In genomic region chr6:3518356-3518841, GRCh38 we compare ENCODE assay signal across 9 cellular contexts.
DNase-seq lines count a peak whose midpoint lies in the region; ATAC-seq and TF ChIP-seq lines count a peak whose summit lies in the region.
"Had no signal": no experiment of that assay in that cellular context is flagged by ENCODE, and none has a peak within 500 bp of the region (broad histone marks: within the 10 kb centered on the region; RNA-seq: fewer than 3 reads in every experiment).

No MANE protein-coding gene starts in this region.

- no peaks in the 10 kb centered on the region for H3K36me3 ChIP-seq in stomach

- ATAC-seq in HG03045 (IDR thresholded peaks at IDR 0.05; ENCODE audit: unreplicated experiment) (no peak), HG03025 (IDR thresholded peaks at IDR 0.05; ENCODE audit: low FRiP score, unreplicated experiment) (no peak)
- ATAC-seq in stimulated activated naive CD8-positive, alpha-beta T cell treated with anti-CD3 and anti-CD28 coated beads, Interleukin-15, amount 100 ng/mL, for 72 hours: no peak

- H3K4me1 ChIP-seq in stomach: no peaks in the 10 kb centered on the region

- H3K9me3 ChIP-seq in stomach: no peaks in the 10 kb centered on the region

- H3K27ac ChIP-seq in stomach: no peak overlapping the region

- no peak for TF ChIP-seq EP300 in stomach (IDR thresholded peaks at IDR 0.05)

- H3K27me3 Mint-ChIP-seq in stimulated activated naive CD8-positive, alpha-beta T cell treated with anti-CD3 and anti-CD28 coated beads, Interleukin-15, amount 100 ng/mL, for 72 hours: peaks cover 41% of the 10 kb centered on the region

- H3K4me3 ChIP-seq in foreskin fibroblast (ENCODE audit: low read depth in 1 of 2, low read length in 2 of 2): no peak overlapping the region
- no peak overlapping the region for H3K4me3 ChIP-seq in stomach

- H3K9me3 Mint-ChIP-seq in stimulated activated naive CD8-positive, alpha-beta T cell treated with anti-CD3 and anti-CD28 coated beads, Interleukin-15, amount 100 ng/mL, for 72 hours: no peaks in the 10 kb centered on the region
- H3K9me3 Mint-ChIP-seq: activated naive CD8-positive, alpha-beta T cell treated with anti-CD3 and anti-CD28 coated beads, Interleukin-2, amount 10 ng/mL, durations not matched to agents 7 days and 5 days had no signal

- no peak overlapping the region for H3K4me3 Mint-ChIP-seq in stimulated activated naive CD8-positive, alpha-beta T cell treated with anti-CD3 and anti-CD28 coated beads, Interleukin-15, amount 100 ng/mL, for 72 hours
- H3K4me3 Mint-ChIP-seq: activated naive CD8-positive, alpha-beta T cell treated with anti-CD3 and anti-CD28 coated beads, Interleukin-2, amount 10 ng/mL, durations not matched to agents 7 days and 5 days had no signal

- no peak overlapping the region for H3K27ac Mint-ChIP-seq in stimulated activated naive CD8-positive, alpha-beta T cell treated with anti-CD3 and anti-CD28 coated beads, Interleukin-15, amount 100 ng/mL, for 72 hours
- H3K27ac Mint-ChIP-seq: activated naive CD8-positive, alpha-beta T cell treated with anti-CD3 and anti-CD28 coated beads, Interleukin-2, amount 10 ng/mL, durations not matched to agents 7 days and 5 days had no signal

- TF ChIP-seq CTCF in foreskin fibroblast (IDR thresholded peaks at IDR 0.05; ENCODE audit: low read depth, low read length) (no peak), stomach (IDR thresholded peaks at IDR 0.05) (no peak)

- 53 to 65% (median 60%) methylated on average over 12 of the region's 12 CpGs for WGBS in stomach, 5 donors

- intact Hi-C loops in stomach (cut with DNase I; ENCODE audit: low total_unique reads): no loop called here

- H3K4me1 Mint-ChIP-seq in stimulated activated naive CD8-positive, alpha-beta T cell treated with anti-CD3 and anti-CD28 coated beads, Interleukin-15, amount 100 ng/mL, for 72 hours: no peaks in the 10 kb centered on the region
- H3K4me1 Mint-ChIP-seq: activated naive CD8-positive, alpha-beta T cell treated with anti-CD3 and anti-CD28 coated beads, Interleukin-2, amount 10 ng/mL, durations not matched to agents 7 days and 5 days had no signal

- TF ChIP-seq POLR2A in stomach (IDR thresholded peaks at IDR 0.05): no peak

- peaks cover 0 to 19% (median 0%) of the 10 kb centered on the region in 3 donors for H3K27me3 ChIP-seq in stomach

- DNase-seq in HCEC 1CT: peak; percentile 72
- DNase-seq in SW480 (ENCODE audit: low spot score): peak; percentile 46
- peak; percentile 88 to 97 for DNase-seq in foreskin fibroblast
- DNase-seq in stomach: peak; percentile 31
- DNase-seq in stimulated activated naive CD8-positive, alpha-beta T cell treated with anti-CD3 and anti-CD28 coated beads, Interleukin-15, amount 100 ng/mL, for 72 hours: no peak
- no peak for DNase-seq in stimulated activated CD4-positive, alpha-beta T cell treated with anti-CD3 and anti-CD28 coated beads, Interleukin-2, amount 100 ng/mL, for 48 hours
- DNase-seq: activated naive CD8-positive, alpha-beta T cell treated with anti-CD3 and anti-CD28 coated beads, Interleukin-2, amount 10 ng/mL, durations not matched to agents 7 days and 5 days had no signal

Comparison
In these comparisons a context has a peak if more than half of its experiments do, and no peak if none do; other contexts are left out.
1. DNase-seq: peak in HCEC 1CT (single experiment), SW480 (single experiment), foreskin fibroblast (2 of 2) and stomach (single experiment); none in stimulated activated naive CD8-positive, alpha-beta T cell treated with anti-CD3 and anti-CD28 coated beads, Interleukin-15, amount 100 ng/mL, for 72 hours (0 of 2) and stimulated activated CD4-positive, alpha-beta T cell treated with anti-CD3 and anti-CD28 coated beads, Interleukin-2, amount 100 ng/mL, for 48 hours (0 of 2).